ENCODE assay signal across 9 cellular contexts in the genomic region with DNA sequence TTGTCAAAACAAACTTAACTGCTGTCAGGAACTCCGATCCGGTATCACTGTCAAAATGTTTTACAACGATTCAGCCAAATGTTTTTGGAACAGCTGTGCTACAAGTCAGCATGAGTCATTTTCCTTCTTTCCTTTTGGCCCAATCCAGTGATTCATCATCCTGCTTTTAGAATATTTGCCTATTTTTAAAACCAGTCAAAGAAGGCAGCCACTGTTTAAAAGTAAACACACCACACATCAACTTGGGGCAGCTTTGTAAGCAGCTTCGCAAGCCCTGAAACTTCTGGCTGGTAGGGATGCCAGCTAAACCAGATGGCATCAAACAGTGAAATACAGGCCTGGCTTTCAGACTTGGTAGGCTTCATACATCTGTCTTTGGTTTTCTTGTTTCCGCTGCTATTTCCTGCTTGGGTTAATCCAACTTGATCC. TPM values are rescaled to one million over a fixed set of nuclear protein-coding genes. Genes with fewer than 3 reads are reported as not detected.
A peak's percentile ranks its signal among the peaks of the same experiment; 100 is the strongest.
DNase-seq lines count a peak whose midpoint lies in the region; ATAC-seq and TF ChIP-seq lines count a peak whose summit lies in the region.
"Had no signal": no experiment of that assay in that cellular context is flagged by ENCODE, and none has a peak within 500 bp of the region (broad histone marks: within the 10 kb centered on the region; RNA-seq: fewer than 3 reads in every experiment).

No MANE protein-coding gene starts in this region.

- H3K4me3 ChIP-seq in SJSA1 = no peak overlapping the region
- no peak overlapping the region for H3K4me3 ChIP-seq in gastroesophageal sphincter
- H3K4me3 ChIP-seq in skin epidermis = no peak overlapping the region

- H3K9me3 ChIP-seq in SJSA1 (replicated peaks) (no peaks in the 10 kb centered on the region), gastroesophageal sphincter (no peaks in the 10 kb centered on the region)

- no peak for TF ChIP-seq CTCF in gastroesophageal sphincter (IDR thresholded peaks at IDR 0.05)

- peak; percentile 42 for ATAC-seq in GM21447 (IDR thresholded peaks at IDR 0.05; ENCODE audit: unreplicated experiment)
- peak; percentile 83 for ATAC-seq in gastroesophageal sphincter
- no peak for ATAC-seq in HG03439 (IDR thresholded peaks at IDR 0.05; ENCODE audit: unreplicated experiment)
- ATAC-seq in HG02610 (IDR thresholded peaks at IDR 0.05; ENCODE audit: unreplicated experiment) = no peak

- peak overlapping the region; percentile 76 for H3K27ac ChIP-seq in SJSA1
- peak overlapping the region; percentile 49 to 79 (median 74) for H3K27ac ChIP-seq in gastroesophageal sphincter
- peak overlapping the region in 19 of 21 experiments; percentile 34 to 87 (median 68) for H3K27ac ChIP-seq in skin epidermis
- H3K27ac ChIP-seq: HL-60 had no signal

- DNase-seq in SJSA1 (ENCODE audit: low read depth in 1 of 2, low spot score in 2 of 2) = peak; percentile 57 to 82
- no peak for DNase-seq in cerebellar cortex (ENCODE audit: low spot score)
- no peak for DNase-seq in NCI-H774 (lab: John Stamatoyannopoulos, UW)

- H3K4me1 ChIP-seq in SJSA1 (replicated peaks) (peaks cover 43% of the 10 kb centered on the region), gastroesophageal sphincter (peaks cover 5 to 28% (median 10%) of the 10 kb centered on the region in 3 donors)

- no peak for TF ChIP-seq EP300 in gastroesophageal sphincter (IDR thresholded peaks at IDR 0.05)

- no peaks in the 10 kb centered on the region for H3K27me3 ChIP-seq in SJSA1 (replicated peaks)
- H3K27me3 ChIP-seq in gastroesophageal sphincter = no peaks in the 10 kb centered on the region

- WGBS in gastroesophageal sphincter (ENCODE audit: low coverage in 1 of 2), 2 donors = 11 to 19% methylated on average over 5 of the region's 5 CpGs

- H3K36me3 ChIP-seq in SJSA1 (no peaks in the 10 kb centered on the region), gastroesophageal sphincter (no peaks in the 10 kb centered on the region)

- TF ChIP-seq POLR2A in gastroesophageal sphincter (IDR thresholded peaks at IDR 0.05) = no peak

RNA-seq across cellular contexts. Expression of gene MAP3K7CL, which starts 14.9 kb away (rescaled TPM):
- 5.3 and 11.7 TPM in 2 replicates for total RNA-seq in SJSA1 (2014; rRNA removed; shearing (Covaris generic))
- 1 to 10 TPM; 1.5 to 2.6 (median 2.2) TPM for total RNA-seq in gastroesophageal sphincter

Comparison
In these comparisons a context has a peak if more than half of its experiments do, and no peak if none do; other contexts are left out.
1. ATAC-seq: peak in GM21447 (single experiment) and gastroesophageal sphincter (single experiment); none in HG03439 (single experiment) and HG02610 (single experiment).
2. DNase-seq: peak in SJSA1 (2 of 2); none in cerebellar cortex (single experiment) and NCI-H774 (single experiment).
3. Peak in every context shown above with its lines, with median percentiles within 50 percentile points of each other: H3K27ac ChIP-seq.